17 cellular contexts compared by ENCODE assay signal in genomic region chr21:33327792-33328433, GRCh38. TPM values are rescaled to one million over a fixed set of nuclear protein-coding genes. Genes with fewer than 3 reads are reported as not detected.
DNase-seq lines count a peak whose midpoint lies in the region; ATAC-seq and TF ChIP-seq lines count a peak whose summit lies in the region.
"Had no signal": no experiment of that assay in that cellular context is flagged by ENCODE, and none has a peak within 500 bp of the region (broad histone marks: within the 10 kb centered on the region; RNA-seq: fewer than 3 reads in every experiment).

No MANE protein-coding gene starts in this region.

- TF ChIP-seq POLR2A in NB4 (IDR thresholded peaks at IDR 0.05; ENCODE audit: extremely low read depth, insufficient read length) = no peak

- peaks cover under 1 to 5% of the 10 kb centered on the region in 2 donors for H3K9me3 Mint-ChIP-seq in activated T-cell treated with anti-CD3 and anti-CD28 coated beads, Interleukin-2, amount 50 U/mL, for 72 hours
- no peaks in the 10 kb centered on the region for H3K9me3 Mint-ChIP-seq in memory B cell
- peaks cover 3% of the 10 kb centered on the region for H3K9me3 Mint-ChIP-seq in stimulated activated memory B cell treated with anti-CD40 and anti-IgM and Interleukin-4, amounts not matched to agents 10 μg/mL and 1 μg/mL and 100 μg/mL, for 72 hours

- H3K4me3 ChIP-seq in NB4 (ENCODE audit: low read depth, low read length) = peak overlapping the region; percentile 13
- H3K4me3 ChIP-seq: sigmoid colon had no signal

- peak; percentile 2 for TF ChIP-seq CTCF in NB4 (IDR thresholded peaks at IDR 0.05; ENCODE audit: low read depth, low read length)

- ATAC-seq in activated T-cell treated with anti-CD3 and anti-CD28 coated beads, Interleukin-2, amount 50 U/mL, for 72 hours (replicated peaks in 1 of 2) = no peak
- ATAC-seq in memory B cell (ENCODE audit: low read depth) = no peak
- ATAC-seq in stimulated activated memory B cell treated with anti-CD40 and anti-IgM and Interleukin-4, amounts not matched to agents 10 μg/mL and 1 μg/mL and 100 μg/mL, for 72 hours = no peak
- ATAC-seq: activated CD4-positive, alpha-beta T cell treated with anti-CD3 and anti-CD28 coated beads for 36 hours; esophagus mucosa had no signal

- H3K36me3 Mint-ChIP-seq in activated T-cell treated with anti-CD3 and anti-CD28 coated beads, Interleukin-2, amount 50 U/mL, for 72 hours (ENCODE audit: insufficient read depth in 2 of 2) = peaks cover 6 to 10% of the 10 kb centered on the region in 2 donors
- H3K36me3 Mint-ChIP-seq in memory B cell = peaks cover 14% of the 10 kb centered on the region
- peaks cover 25% of the 10 kb centered on the region for H3K36me3 Mint-ChIP-seq in stimulated activated memory B cell treated with anti-CD40 and anti-IgM and Interleukin-4, amounts not matched to agents 10 μg/mL and 1 μg/mL and 100 μg/mL, for 72 hours

- H3K4me1 Mint-ChIP-seq in activated T-cell treated with anti-CD3 and anti-CD28 coated beads, Interleukin-2, amount 50 U/mL, for 72 hours (ENCODE audit: low read depth) = peaks cover 32% of the 10 kb centered on the region
- H3K4me1 Mint-ChIP-seq in memory B cell = peaks cover 48% of the 10 kb centered on the region
- H3K4me1 Mint-ChIP-seq in stimulated activated memory B cell treated with anti-CD40 and anti-IgM and Interleukin-4, amounts not matched to agents 10 μg/mL and 1 μg/mL and 100 μg/mL, for 72 hours = peaks cover 44% of the 10 kb centered on the region
- H3K4me1 Mint-ChIP-seq: H9 had no signal

- H3K4me3 Mint-ChIP-seq in activated T-cell treated with anti-CD3 and anti-CD28 coated beads, Interleukin-2, amount 50 U/mL, for 72 hours = peak overlapping the region; percentile 28 to 35
- H3K4me3 Mint-ChIP-seq in memory B cell = peak overlapping the region; percentile 43
- H3K4me3 Mint-ChIP-seq in stimulated activated memory B cell treated with anti-CD40 and anti-IgM and Interleukin-4, amounts not matched to agents 10 μg/mL and 1 μg/mL and 100 μg/mL, for 72 hours = no peak overlapping the region
- H3K4me3 Mint-ChIP-seq: activated CD4-positive, alpha-beta T cell treated with anti-CD3 and anti-CD28 coated beads for 36 hours; H9 had no signal

- peak overlapping the region; percentile 36 for H3K27ac Mint-ChIP-seq in activated T-cell treated with anti-CD3 and anti-CD28 coated beads, Interleukin-2, amount 50 U/mL, for 72 hours
- peak overlapping the region; percentile 55 for H3K27ac Mint-ChIP-seq in memory B cell
- peak overlapping the region; percentile 9 for H3K27ac Mint-ChIP-seq in stimulated activated memory B cell treated with anti-CD40 and anti-IgM and Interleukin-4, amounts not matched to agents 10 μg/mL and 1 μg/mL and 100 μg/mL, for 72 hours
- H3K27ac Mint-ChIP-seq: activated CD4-positive, alpha-beta T cell treated with anti-CD3 and anti-CD28 coated beads for 36 hours; H9 had no signal

- no peak for DNase-seq in activated T-cell treated with anti-CD3 and anti-CD28 coated beads, Interleukin-2, amount 50 U/mL, for 72 hours
- DNase-seq in activated T-cell treated with anti-CD3 and anti-CD28 coated beads, Interleukin-2, amount 50 U/mL, for 48 hours = no peak
- DNase-seq in NB4 (ENCODE audit: low read depth) (no peak), memory B cell (ENCODE audit: low spot score in 2 of 2) (no peak), HCEC 1CT (no peak), HUDEP-2 (lab: John Stamatoyannopoulos, UW; ENCODE audit: unreplicated experiment in 76 of 76) (no peak)
- DNase-seq in activated CD8-positive, alpha-beta memory T cell treated with anti-CD3 and anti-CD28 coated beads, Interleukin-2, amount 50 U/mL, for 48 hours = no peak
- DNase-seq: activated CD4-positive, alpha-beta T cell treated with anti-CD3 and anti-CD28 coated beads for 36 hours; effector CD4-positive, alpha-beta T cell; H9; islet precursor cell; NCI-H1417; NCI-H2107; NCI-H524 treated with DMSO at 0.1 percent for 48 hours; sigmoid colon had no signal

- no peaks in the 10 kb centered on the region for H3K27me3 Mint-ChIP-seq in activated T-cell treated with anti-CD3 and anti-CD28 coated beads, Interleukin-2, amount 50 U/mL, for 72 hours (ENCODE audit: low read depth)
- no peaks in the 10 kb centered on the region for H3K27me3 Mint-ChIP-seq in memory B cell
- no peaks in the 10 kb centered on the region for H3K27me3 Mint-ChIP-seq in stimulated activated memory B cell treated with anti-CD40 and anti-IgM and Interleukin-4, amounts not matched to agents 10 μg/mL and 1 μg/mL and 100 μg/mL, for 72 hours
- H3K27me3 Mint-ChIP-seq: activated CD4-positive, alpha-beta T cell treated with anti-CD3 and anti-CD28 coated beads for 36 hours had no signal

RNA-seq across cellular contexts. Expression of gene IFNAR1, which starts 3.1 kb away (rescaled TPM):
- 10 to 100 TPM; 28.2 to 29.1 TPM for total RNA-seq in activated T-cell treated with anti-CD3 and anti-CD28 coated beads, Interleukin-2, amount 50 U/mL, for 72 hours
